In genomic region chr15:66886241-66886675, GRCh38 we compare ENCODE assay signal across 1 cellular context.
TF ChIP-seq lines count a peak whose summit lies in the region.

No MANE protein-coding gene starts in this region.

TF ChIP-seq in HEK293, 187 proteins besides CTCF, POLR2A, EP300 and RAD21 (continued from another document and continues in another):
- TF ChIP-seq HIC1 (tag by site-specific recombination; IDR thresholded peaks at IDR 0.05) (peak; percentile 99), ZFHX2 (tag by site-specific recombination; conservative IDR thresholded peaks at IDR 0.05) (peak; percentile 33), ZNF248 (tag by site-specific recombination; IDR thresholded peaks at IDR 0.05) (no peak), ZNF366 (tag by site-specific recombination; conservative IDR thresholded peaks at IDR 0.05) (peak; percentile 97), ZNF184 (tag by site-specific recombination; IDR thresholded peaks at IDR 0.05) (peak; percentile 86), ZNF221 (tag by site-specific recombination; IDR thresholded peaks at IDR 0.05; ENCODE audit: borderline replicate concordance) (no peak), ZNF623 (tag by site-specific recombination; IDR thresholded peaks at IDR 0.05) (no peak; the same call in 1 of the 2 replicates), ZNF701 (tag by site-specific recombination; IDR thresholded peaks at IDR 0.05) (no peak), ZNF791 (tag by site-specific recombination; IDR thresholded peaks at IDR 0.05) (no peak), ZNF416 (tag by site-specific recombination; IDR thresholded peaks at IDR 0.05) (no peak), ZBTB17 (tag by site-specific recombination; IDR thresholded peaks at IDR 0.05) (peak; percentile 89), ZNF223 (tag by site-specific recombination; IDR thresholded peaks at IDR 0.05) (peak; percentile 95), ZNF548 (tag by site-specific recombination; IDR thresholded peaks at IDR 0.05) (no peak), ZNF629 (tag by site-specific recombination; IDR thresholded peaks at IDR 0.05) (peak; percentile 98), KLF1 (tag by site-specific recombination; IDR thresholded peaks at IDR 0.05) (peak; percentile 96), EGR2 (tag by site-specific recombination; IDR thresholded peaks at IDR 0.05; ENCODE audit: low read depth) (peak; percentile 34; the same call in 1 of the 2 replicates), ZNF707 (tag by site-specific recombination; IDR thresholded peaks at IDR 0.05) (no peak), ZNF518A (tag by site-specific recombination; conservative IDR thresholded peaks at IDR 0.05; ENCODE audit: low read depth) (peak; percentile 68), MZF1 (tag by site-specific recombination; IDR thresholded peaks at IDR 0.05; ENCODE audit: borderline replicate concordance) (peak; percentile 40; the same call in 1 of the 2 replicates), ZNF585B (tag by site-specific recombination; IDR thresholded peaks at IDR 0.05) (no peak), ZNF704 (tag by site-specific recombination; IDR thresholded peaks at IDR 0.05) (no peak), AEBP2 (tag by site-specific recombination; IDR thresholded peaks at IDR 0.05; ENCODE audit: borderline replicate concordance) (no peak), ZNF670 (tag by site-specific recombination; IDR thresholded peaks at IDR 0.05; ENCODE audit: low read depth) (no peak), ZNF280D (tag by site-specific recombination; IDR thresholded peaks at IDR 0.05) (peak; percentile 88), ZNF404 (tag by site-specific recombination; IDR thresholded peaks at IDR 0.05) (no peak), ZNF138 (tag by site-specific recombination; IDR thresholded peaks at IDR 0.05; ENCODE audit: borderline replicate concordance) (no peak), ZNF174 (tag by site-specific recombination; IDR thresholded peaks at IDR 0.05) (no peak), KLF17 (tag by site-specific recombination; IDR thresholded peaks at IDR 0.05) (peak; percentile 97), ZNF37A (tag by site-specific recombination; IDR thresholded peaks at IDR 0.05) (no peak), ZNF610 (tag by site-specific recombination; IDR thresholded peaks at IDR 0.05; ENCODE audit: borderline replicate concordance) (peak; percentile 88), ZBTB49 (tag by site-specific recombination; IDR thresholded peaks at IDR 0.05; ENCODE audit: low read depth) (no peak), ZNF292 (tag by site-specific recombination; IDR thresholded peaks at IDR 0.05; ENCODE audit: borderline replicate concordance, low read depth) (no peak), GLIS1 (tag by site-specific recombination; IDR thresholded peaks at IDR 0.05) (peak; percentile 100), ZNF558 (tag by site-specific recombination; IDR thresholded peaks at IDR 0.05) (peak; percentile 79; the same call in 1 of the 2 replicates), ZNF843 (tag by site-specific recombination; IDR thresholded peaks at IDR 0.05) (peak; percentile 100), PBX3 (CRISPR knock-in tag; IDR thresholded peaks at IDR 0.05) (no peak), ZNF76 (tag by site-specific recombination; IDR thresholded peaks at IDR 0.05; ENCODE audit: borderline replicate concordance, low read depth) (peak; percentile 71; the same call in 1 of the 2 replicates), ZNF175 (tag by site-specific recombination; IDR thresholded peaks at IDR 0.05) (no peak), ZNF660 (tag by site-specific recombination; IDR thresholded peaks at IDR 0.05) (peak; percentile 56)
